Comparison of ENCODE assay signal across 8 cellular contexts in the genomic region with DNA sequence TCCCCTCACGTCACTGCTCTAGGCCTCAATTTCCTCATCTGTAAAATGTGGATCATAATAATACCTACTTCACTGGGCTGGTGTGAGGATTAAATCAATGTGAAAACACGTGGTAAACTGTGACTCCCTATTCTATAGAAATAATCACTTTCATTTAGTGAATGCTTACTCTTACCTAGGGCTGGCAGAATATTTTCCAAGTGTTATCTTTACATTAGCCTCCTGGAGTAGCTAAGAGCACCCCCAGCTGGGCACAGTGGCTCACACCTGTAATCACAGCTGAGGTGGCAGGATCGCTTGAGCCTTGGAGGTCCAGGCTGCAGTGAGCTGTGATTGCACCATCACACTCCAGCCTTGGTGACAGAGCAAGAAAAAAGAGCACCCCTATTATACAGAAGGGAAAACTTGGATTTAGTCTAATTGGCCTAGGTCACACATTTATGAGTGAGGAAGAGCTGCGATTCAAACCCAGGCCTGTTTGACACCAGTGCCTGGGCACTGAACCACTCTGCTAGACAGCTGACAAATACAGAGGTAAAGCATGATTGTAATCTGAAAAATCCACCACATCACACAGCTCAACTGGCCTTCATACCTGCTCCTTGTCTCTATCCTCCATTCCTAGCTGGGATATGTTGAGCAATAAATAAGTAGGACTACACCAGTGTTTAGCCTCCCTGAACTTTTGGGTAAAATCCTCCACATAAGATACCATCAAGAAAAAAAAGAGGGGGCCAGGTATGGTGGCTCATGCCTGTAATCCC. TPM values are rescaled to one million over a fixed set of nuclear protein-coding genes. Genes with fewer than 3 reads are reported as not detected.
DNase-seq lines count a peak whose midpoint lies in the region; ATAC-seq and TF ChIP-seq lines count a peak whose summit lies in the region.

No MANE protein-coding gene starts in this region.

- peaks cover 9 to 13% of the 10 kb centered on the region in 2 experiments for H3K4me1 ChIP-seq in neutrophil (ENCODE audit: control insufficient read depth in 1 of 2, insufficient read depth in 1 of 2, low read depth in 1 of 2, low read length in 1 of 2)

- no peaks in the 10 kb centered on the region for H3K36me3 Mint-ChIP-seq in T-cell

- H3K36me3 ChIP-seq in neutrophil (no peaks in the 10 kb centered on the region), MG63 (no peaks in the 10 kb centered on the region)

- H3K9me3 ChIP-seq in neutrophil (no peaks in the 10 kb centered on the region), MG63 (no peaks in the 10 kb centered on the region; the same call in 1 of the 2 replicates)

- no peaks in the 10 kb centered on the region for H3K27me3 Mint-ChIP-seq in T-cell

- H3K27me3 ChIP-seq in neutrophil (peaks cover 29% of the 10 kb centered on the region), MG63 (no peaks in the 10 kb centered on the region)

- DNase-seq in NCI-H2171 treated with DMSO at 0.1 percent for 48 hours (lab: John Stamatoyannopoulos, UW) (peak; percentile 40), NCI-H2171 (lab: John Stamatoyannopoulos, UW) (no peak), T-cell (peak in 19 of 34 experiments; percentile 2 to 24 (median 16)), MG63 (no peak), NCI-H1436 treated with DMSO at 0.1 percent for 48 hours (lab: John Stamatoyannopoulos, UW) (no peak)
- DNase-seq in effector CD4-positive, alpha-beta T cell, result peak; percentile 9

- H3K4me3 ChIP-seq in neutrophil (ENCODE audit: low read depth in 1 of 2, low read length in 1 of 2) (peak overlapping the region; percentile 93), MG63 (no peak overlapping the region)

- CTCF ChIA-PET in T-cell (lab: Charles Lee), result interaction anchor here (0.6 to 2.4 kb wide), 10 partner anchors 8 to 664 kb away, joined by 3 to 11 read pairs (median 4); a partner anchor contains a TSS

- no peak overlapping the region for H3K27ac ChIP-seq in neutrophil

- peaks cover 21 to 27% (median 27%) of the 10 kb centered on the region in 3 donors for H3K4me1 Mint-ChIP-seq in T-cell

- H3K9me3 Mint-ChIP-seq in T-cell, result no peaks in the 10 kb centered on the region

- POLR2A ChIA-PET in T-cell (lab: Charles Lee), result interaction anchor here (0.6 to 0.9 kb wide), 7 partner anchors 45 to 1604 kb away, joined by 3 to 9 read pairs (median 4); a partner anchor contains a TSS

- H3K4me3 Mint-ChIP-seq in T-cell, result peak overlapping the region; percentile 89 to 90 (median 89)

- ATAC-seq in T-cell (replicated peaks in 1 of 4) (peak in 1 of 4 experiments; percentile 17), HG03457 (IDR thresholded peaks at IDR 0.05; ENCODE audit: unreplicated experiment) (no peak)

- peak overlapping the region; percentile 82 to 90 for H3K27ac Mint-ChIP-seq in T-cell

- TF ChIP-seq CTCF in neutrophil (IDR thresholded peaks at IDR 0.05), result no peak

RNA-seq across cellular contexts. Expression of a gene that starts 1.4 kb away (rescaled TPM):
- 1 to 10 TPM; 4.4 to 7.8 (median 5.5) TPM for total RNA-seq in T-cell
- total RNA-seq in MG63 (2014; rRNA removed; shearing (Covaris generic); ENCODE audit: low replicate concordance), result 14.0 and 15.7 TPM in 2 replicates

RNA-seq across cellular contexts. Expression of a gene that starts 43.7 kb away (rescaled TPM):
- total RNA-seq in T-cell, result 10 to 100 TPM; 42.1 to 54.3 (median 49.1) TPM
- 25.2 and 52.2 TPM in 2 replicates for total RNA-seq in MG63 (2014; rRNA removed; shearing (Covaris generic); ENCODE audit: low replicate concordance)

RNA-seq across cellular contexts. Expression of a gene that starts 44.9 kb away (rescaled TPM):
- 10 to 100 TPM; 25.2 to 34.2 (median 31.0) TPM for total RNA-seq in T-cell
- 7.2 and 7.5 TPM in 2 replicates for total RNA-seq in MG63 (2014; rRNA removed; shearing (Covaris generic); ENCODE audit: low replicate concordance)

Comparison
In these comparisons a context has a peak if more than half of its experiments do, and no peak if none do; other contexts are left out.
1. DNase-seq: peak in NCI-H2171 treated with DMSO at 0.1 percent for 48 hours (single experiment), T-cell (19 of 34) and effector CD4-positive, alpha-beta T cell (single experiment); none in NCI-H2171 (single experiment), MG63 (single experiment) and NCI-H1436 treated with DMSO at 0.1 percent for 48 hours (single experiment).